Comparison of ENCODE assay signal across 20 cellular contexts in the genomic region with DNA sequence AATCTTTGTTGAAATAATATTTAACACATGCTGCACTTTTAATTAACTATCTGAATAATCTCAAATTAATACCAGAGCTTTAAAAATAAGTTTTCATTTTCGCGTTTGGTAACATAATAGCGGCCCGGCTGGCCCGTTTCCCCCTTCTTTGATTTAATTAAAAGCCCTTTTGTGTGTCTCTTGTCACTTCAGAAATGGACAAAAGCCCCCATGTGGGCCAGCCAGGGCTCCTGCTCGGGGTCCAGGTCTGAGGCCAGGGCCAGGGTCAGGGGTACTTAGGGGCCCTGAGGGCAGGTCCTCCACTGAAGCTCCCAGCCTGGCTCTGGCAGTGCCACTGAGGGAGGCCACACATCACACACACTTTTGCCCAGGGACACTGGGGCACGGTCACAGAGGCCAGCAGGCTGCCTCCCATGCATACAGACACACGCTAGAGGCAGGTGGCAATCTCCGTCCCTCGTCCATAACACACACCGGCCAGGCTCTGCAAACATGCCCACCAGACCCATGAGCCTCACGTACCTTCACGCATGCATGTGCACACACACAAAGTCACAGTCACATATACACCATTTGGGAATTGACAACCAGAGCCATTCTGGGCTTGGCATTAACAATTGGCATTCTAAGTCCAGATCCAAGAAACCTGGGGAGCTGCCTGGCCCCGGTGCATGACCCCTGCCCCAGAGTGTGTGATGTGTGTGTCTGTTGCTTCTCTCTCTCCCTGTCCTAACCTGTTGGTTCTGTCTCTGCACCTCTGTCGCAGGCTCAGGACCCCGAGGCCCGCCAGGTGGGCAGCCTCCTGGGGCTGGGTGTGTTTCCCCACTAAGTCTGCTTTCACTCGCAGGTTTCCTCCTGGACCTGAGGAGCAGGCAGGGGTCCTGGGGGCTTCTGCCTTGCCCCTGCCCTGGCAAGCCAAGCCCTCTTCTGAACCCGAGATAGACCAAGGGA. TPM values are rescaled to one million over a fixed set of nuclear protein-coding genes. Genes with fewer than 3 reads are reported as not detected.
DNase-seq lines count a peak whose midpoint lies in the region; ATAC-seq, FAIRE-seq and TF ChIP-seq lines count a peak whose summit lies in the region.
"Had no signal": no experiment of that assay in that cellular context is flagged by ENCODE, and none has a peak within 500 bp of the region (broad histone marks: within the 10 kb centered on the region; RNA-seq: fewer than 3 reads in every experiment).

No MANE protein-coding gene starts in this region.

- H3K14ac ChIP-seq in neuronal stem cell (ENCODE audit: low read length) = no peak overlapping the region

- no peak overlapping the region for H3K4ac ChIP-seq in neuronal stem cell (ENCODE audit: low read length)

- H3K18ac ChIP-seq in neuronal stem cell (ENCODE audit: low read length) = no peak overlapping the region

- H2AFZ ChIP-seq in neuronal stem cell (ENCODE audit: low read length) = no peak overlapping the region

- H3K27me3 ChIP-seq in endodermal cell (ENCODE audit: control insufficient read depth, insufficient read depth, low read length, poor library complexity, severe bottlenecking) (peaks cover 86% of the 10 kb centered on the region), neuronal stem cell (ENCODE audit: control insufficient read depth in 3 of 3, insufficient read depth in 3 of 3, low read depth in 1 of 3, low read length in 3 of 3) (peaks cover 3 to 94% (median 68%) of the 10 kb centered on the region in 3 experiments)

- H3K27ac Mint-ChIP-seq in endodermal cell = no peak overlapping the region
- H3K27ac Mint-ChIP-seq: CD8-positive, alpha-beta T cell; H9 had no signal

- H3K4me1 ChIP-seq in endodermal cell (ENCODE audit: control insufficient read depth, insufficient read depth, low read length) (no peaks in the 10 kb centered on the region), neuronal stem cell (ENCODE audit: control insufficient read depth in 2 of 2, insufficient read depth in 1 of 2, low read depth in 1 of 2, low read length in 2 of 2) (peaks cover 14 to 16% of the 10 kb centered on the region in 2 donors)

- H2BK15ac ChIP-seq in neuronal stem cell (ENCODE audit: low read length) = peak overlapping the region; percentile 52

- H3K4me1 Mint-ChIP-seq in endodermal cell = peaks cover 9% of the 10 kb centered on the region

- H3K9me3 Mint-ChIP-seq in endodermal cell = no peaks in the 10 kb centered on the region
- H3K9me3 Mint-ChIP-seq: CD8-positive, alpha-beta T cell; H9 had no signal

- H2BK120ac ChIP-seq in neuronal stem cell (ENCODE audit: low read depth, low read length) = no peak overlapping the region

- H3K27ac ChIP-seq in 22Rv1 (peak overlapping the region; percentile 46), endodermal cell (ENCODE audit: low read depth, low read length) (no peak overlapping the region), neuronal stem cell (replicated peaks; ENCODE audit: low read length) (no peak overlapping the region)
- H3K27ac ChIP-seq: BLaER1 treated with 17β-estradiol and CSF1 and Interleukin-3, amounts not matched to agents 10 nM and 100 nM had no signal

- H3K9me3 ChIP-seq in endodermal cell (ENCODE audit: control insufficient read depth, low read length) (no peaks in the 10 kb centered on the region), neuronal stem cell (replicated peaks in 1 of 2; ENCODE audit: control insufficient read depth in 2 of 2, insufficient read depth in 1 of 2, low read depth in 1 of 2, low read length in 2 of 2) (no peaks in the 10 kb centered on the region)
- H3K9me3 ChIP-seq: BLaER1 treated with 17β-estradiol and CSF1 and Interleukin-3, amounts not matched to agents 10 nM and 100 nM had no signal

- no peak for TF ChIP-seq CTCF in 22Rv1 (IDR thresholded peaks at IDR 0.05)
- TF ChIP-seq CTCF in endodermal cell (conservative IDR thresholded peaks at IDR 0.05) = no peak

- H3K36me3 ChIP-seq in endodermal cell (ENCODE audit: control insufficient read depth, insufficient read depth, low read length) (no peaks in the 10 kb centered on the region), neuronal stem cell (replicated peaks in 1 of 2; ENCODE audit: control insufficient read depth in 2 of 2, insufficient read depth in 2 of 2, low read length in 2 of 2) (no peaks in the 10 kb centered on the region)
- H3K36me3 ChIP-seq: BLaER1 treated with 17β-estradiol and CSF1 and Interleukin-3, amounts not matched to agents 10 nM and 100 nM had no signal

- no peak overlapping the region for H4K8ac ChIP-seq in neuronal stem cell (ENCODE audit: low read depth, low read length)

- no peak overlapping the region for H2AK5ac ChIP-seq in neuronal stem cell (ENCODE audit: low read depth, low read length)

- no peak overlapping the region for H2BK5ac ChIP-seq in neuronal stem cell (ENCODE audit: low read length)

- H3K36me3 Mint-ChIP-seq in endodermal cell (ENCODE audit: low read depth) = no peaks in the 10 kb centered on the region
- H3K36me3 Mint-ChIP-seq: CD8-positive, alpha-beta T cell had no signal

- DNase-seq in HTR-8/SVneo (ENCODE audit: insufficient read length, low spot score) = no peak
- peak; percentile 44 for DNase-seq in endodermal cell
- no peak for DNase-seq in neuronal stem cell (ENCODE audit: low spot score)
- DNase-seq in activated T-cell treated with anti-CD3 and anti-CD28 coated beads, Interleukin-2, amount 50 U/mL, for 48 hours = no peak
- DNase-seq in COLO829 (ENCODE audit: low spot score) = no peak
- DNase-seq: CD8-positive, alpha-beta T cell; DMS79 treated with DMSO at 0.1 percent for 48 hours; H9; KBM-7; NCI-H1105 treated with DMSO at 0.1 percent for 48 hours; NCI-H1694; NCI-H2107; NCI-H2227 treated with DMSO at 0.1 percent for 48 hours; RPMI8226; SIG-M5 had no signal

- no peak overlapping the region for H2BK12ac ChIP-seq in neuronal stem cell (ENCODE audit: low read length)

- H3K9ac ChIP-seq in endodermal cell (ENCODE audit: extremely low read depth, low read length, poor library complexity, severe bottlenecking) (no peak overlapping the region), neuronal stem cell (ENCODE audit: low read depth, low read length, poor library complexity) (no peak overlapping the region)
- H3K9ac ChIP-seq: BLaER1 treated with 17β-estradiol and CSF1 and Interleukin-3, amounts not matched to agents 10 nM and 100 nM had no signal

- H3K4me3 ChIP-seq in endodermal cell (ENCODE audit: low read length) (no peak overlapping the region), neuronal stem cell (ENCODE audit: low read length in 2 of 2) (no peak overlapping the region)
- H3K4me3 ChIP-seq: BLaER1 treated with 17β-estradiol and CSF1 and Interleukin-3, amounts not matched to agents 10 nM and 100 nM had no signal

- H3K4me3 Mint-ChIP-seq in endodermal cell = no peak overlapping the region
- H3K4me3 Mint-ChIP-seq: CD8-positive, alpha-beta T cell; H9 had no signal

- H3K23ac ChIP-seq in neuronal stem cell (ENCODE audit: low read depth, low read length, poor library complexity) = no peak overlapping the region

- no peak overlapping the region for H4K91ac ChIP-seq in neuronal stem cell (ENCODE audit: low read depth, low read length, poor library complexity)

- no peak for ATAC-seq in GM21447 (IDR thresholded peaks at IDR 0.05; ENCODE audit: unreplicated experiment)
- ATAC-seq in HG03135 (IDR thresholded peaks at IDR 0.05; ENCODE audit: unreplicated experiment) = no peak
- ATAC-seq: CD8-positive, alpha-beta T cell had no signal

- H3K4me2 ChIP-seq in neuronal stem cell (ENCODE audit: insufficient read depth, low read length, poor library complexity, severe bottlenecking) = no peak overlapping the region
- H3K4me2 ChIP-seq: BLaER1 treated with 17β-estradiol and CSF1 and Interleukin-3, amounts not matched to agents 10 nM and 100 nM had no signal

- H3K27me3 Mint-ChIP-seq in endodermal cell (ENCODE audit: insufficient read depth) = peaks cover 84% of the 10 kb centered on the region

- 73 to 83% methylated on average over 12 to 19 of the region's 19 CpGs for WGBS in endodermal cell (ENCODE audit: insufficient coverage in 1 of 2, insufficient read length in 1 of 2), 2 experiments
- no CpG with 5 or more reads among the region's 19 CpGs for WGBS in neuronal stem cell (ENCODE audit: extremely low coverage in 2 of 2, insufficient read length in 2 of 2, insufficient replicate concordance in 1 of 2), 2 donors

- peak; percentile 33 for FAIRE-seq in HTR-8/SVneo (lab: Jason Lieb, UNC)

- H3K79me1 ChIP-seq in neuronal stem cell (ENCODE audit: low read depth, low read length) = no peaks in the 10 kb centered on the region

RNA-seq across cellular contexts. Expression of a gene that starts 38.5 kb away (rescaled TPM):
- not detected for total RNA-seq in endodermal cell
- polyA plus RNA-seq in endodermal cell (2013, experiment 1 of 2) = not detected
- polyA plus RNA-seq in endodermal cell (2013, experiment 2 of 2) = not detected
- polyA plus RNA-seq in neuronal stem cell (2013, experiment 1 of 2) = not detected
- polyA plus RNA-seq in neuronal stem cell (2013, experiment 2 of 2) = not detected
- total RNA-seq: A673; CD8-positive, alpha-beta T cell; H9 had no signal
